8 cellular contexts compared by ENCODE assay signal in genomic region chr1:97919568-97920261, GRCh38. TPM values are rescaled to one million over a fixed set of nuclear protein-coding genes. Genes with fewer than 3 reads are reported as not detected.
DNase-seq lines count a peak whose midpoint lies in the region; ATAC-seq, FAIRE-seq and TF ChIP-seq lines count a peak whose summit lies in the region.

No MANE protein-coding gene starts in this region.

- H3K18ac ChIP-seq in IMR-90 (ENCODE audit: low read depth, low read length) = peak overlapping the region; percentile 89; the same call in 1 of the 2 replicates

- no CpG with 5 or more reads among the region's 7 CpGs for whole genome bisulfite sequencing in IMR-90 (ENCODE audit: extremely low coverage in 2 of 2, insufficient read length in 1 of 2), 2 experiments

- H3K9me3 ChIP-seq in IMR-90 (ENCODE audit: control insufficient read depth, insufficient read depth, low read length) = no peaks in the 10 kb centered on the region

- DNase-seq in BJ (ENCODE audit: low read depth) (no peak), IMR-90 (peak; percentile 53), astrocyte of the spinal cord (ENCODE audit: low read depth, low spot score) (peak; percentile 45), medulla oblongata (ENCODE audit: extremely low spot score) (peak; percentile 46), urothelium cell line (ENCODE audit: low spot score) (no peak), iPS-NIHi11 (ENCODE audit: low spot score) (no peak), left lobe of liver (ENCODE audit: low spot score) (no peak)
- DNase-seq in stimulated activated CD4-positive, alpha-beta T cell treated with anti-CD3 and anti-CD28 coated beads, Interleukin-2, amount 100 ng/mL, for 48 hours = no peak

- no peak for TF ChIP-seq POLR2A in IMR-90 (IDR thresholded peaks at IDR 0.05; ENCODE audit: low read depth, low read length)

- H2BK5ac ChIP-seq in IMR-90 (ENCODE audit: low read depth, low read length, poor library complexity, severe bottlenecking) = peak overlapping the region; percentile 27

- 0 out of 2 replicates have a peak, but pooled peaks cover 2% of the 10 kb centered on the region for H3K4me1 ChIP-seq in IMR-90 (ENCODE audit: control insufficient read depth, insufficient read depth, low read length)

- H4K8ac ChIP-seq in IMR-90 (ENCODE audit: low read depth in 2 of 2, low read length in 2 of 2) = peak overlapping the region in 1 of 2 experiments; percentile 16; a peak in 1 of 4 replicates

- intact Hi-C loops in IMR-90 (cut with micrococcal nuclease) = loop anchor here (5.0 kb wide), 2 partner anchors 78 to 548 kb away; no protein-coding TSS in a partner anchor

- FAIRE-seq in urothelium cell line (lab: Jason Lieb, UNC) = no peak

- peaks cover 4 to 14% of the 10 kb centered on the region in 2 experiments for H3K79me1 ChIP-seq in IMR-90 (ENCODE audit: low read depth in 1 of 2, low read length in 2 of 2)

- peak overlapping the region; percentile 80; the same call in 1 of the 2 replicates for H3K9ac ChIP-seq in IMR-90 (ENCODE audit: low read depth, low read length)

- no peak overlapping the region for H2BK15ac ChIP-seq in IMR-90 (ENCODE audit: low read depth, low read length)

- H2AK5ac ChIP-seq in IMR-90 (ENCODE audit: low read depth, low read length) = no peak overlapping the region

- H3K27me3 ChIP-seq in BJ (ENCODE audit: control insufficient read depth, insufficient read depth, low read length) (no peaks in the 10 kb centered on the region), IMR-90 (ENCODE audit: control insufficient read depth, insufficient read depth, low read length) (no peaks in the 10 kb centered on the region)

- H2AK9ac ChIP-seq in IMR-90 (replicated peaks; ENCODE audit: low read depth, low read length, poor library complexity) = no peak overlapping the region

- H3K4me2 ChIP-seq in IMR-90 (ENCODE audit: low read depth, low read length) = peak overlapping the region; percentile 99

- POLR2A ChIA-PET in BJ (lab: Charles Lee) (interaction anchor here (0.6 to 0.7 kb wide), 3 partner anchors 16 to 720 kb away, joined by 3 to 6 read pairs (median 3); no protein-coding TSS in a partner anchor), IMR-90 (lab: Charles Lee; ENCODE audit: unreplicated experiment) (interaction anchor here (0.6 kb wide), 1 partner anchor 1138 kb away, joined by 7 read pairs; no protein-coding TSS in a partner anchor)

- no peak overlapping the region for H4K91ac ChIP-seq in IMR-90 (ENCODE audit: insufficient read depth, low read depth, low read length)

- in situ Hi-C loops in IMR-90 (cut with MboI; ENCODE audit: low sequenced_read_pairs) (loop anchor here (10.0 kb wide), 1 partner anchor 125 kb away; no protein-coding TSS in a partner anchor), astrocyte of the spinal cord (cut with HindIII; ENCODE audit: low sequenced_read_pairs) (no loop called here)

- no peak overlapping the region for H2BK20ac ChIP-seq in IMR-90 (ENCODE audit: low read depth, low read length)

- no peak overlapping the region for H3K4ac ChIP-seq in IMR-90 (ENCODE audit: low read depth, low read length)

- peak overlapping the region; percentile 33; the same call in 1 of the 2 replicates for H3K56ac ChIP-seq in IMR-90 (ENCODE audit: extremely low read depth, insufficient read depth, low read length)

- TF ChIP-seq CTCF in BJ (IDR thresholded peaks at IDR 0.05; ENCODE audit: insufficient read depth, low read depth, low read length) (no peak), IMR-90 (conservative IDR thresholded peaks at IDR 0.05; ENCODE audit: low read depth, low read length) (no peak), astrocyte of the spinal cord (IDR thresholded peaks at IDR 0.05; ENCODE audit: low read depth, low read length) (no peak)

- H3K36me3 ChIP-seq in BJ (ENCODE audit: control insufficient read depth, insufficient read depth, low read length) (no peaks in the 10 kb centered on the region), IMR-90 (ENCODE audit: control insufficient read depth, insufficient read depth, low read length) (no peaks in the 10 kb centered on the region)

- CTCF ChIA-PET in BJ (lab: Yijun Ruan, JAX) (interaction anchor here (1.5 to 2.0 kb wide), 3 partner anchors 41 to 548 kb away, joined by 3 to 6 read pairs (median 4); no protein-coding TSS in a partner anchor), IMR-90 (lab: Yijun Ruan, JAX) (interaction anchor here (1.0 to 1.2 kb wide), 2 partner anchors 11 to 13 kb away, joined by 4 read pairs; no protein-coding TSS in a partner anchor)

- no peak for TF ChIP-seq RAD21 in IMR-90 (IDR thresholded peaks at IDR 0.05; ENCODE audit: low read length)

- H3K27ac ChIP-seq in IMR-90 (ENCODE audit: insufficient read depth, low read length) = peak overlapping the region; percentile 35; the same call in 1 of the 2 replicates

- no peak overlapping the region for H2AFZ ChIP-seq in IMR-90 (replicated peaks; ENCODE audit: low read length, poor library complexity)

- dilution Hi-C loops in IMR-90 (cut with HindIII; ENCODE audit: low sequenced_read_pairs, unreplicated experiment) = no loop called here

- no peaks in the 10 kb centered on the region for H3K9me1 ChIP-seq in IMR-90 (ENCODE audit: insufficient read depth, low read length)

- H3K23ac ChIP-seq in IMR-90 (ENCODE audit: low read depth, low read length) = no peak overlapping the region; the same call in 1 of the 2 replicates

- H3K14ac ChIP-seq in IMR-90 (replicated peaks; ENCODE audit: low read depth, low read length) = no peak overlapping the region

- H4K5ac ChIP-seq in IMR-90 (ENCODE audit: low read depth, low read length) = no peak overlapping the region; the same call in 1 of the 2 replicates

- H4K20me1 ChIP-seq in IMR-90 (ENCODE audit: insufficient read depth, low read length) = no peaks in the 10 kb centered on the region; the same call in 1 of the 2 replicates

- ATAC-seq in IMR-90 (ENCODE audit: low read depth) (no peak), left lobe of liver (no peak)

- peak overlapping the region; percentile 95 for H3K4me3 ChIP-seq in BJ (ENCODE audit: low read depth, low read length)
- H3K4me3 ChIP-seq in IMR-90 (ENCODE audit: insufficient read depth, low read depth, low read length) = peak overlapping the region; percentile 92
- H3K4me3 ChIP-seq in astrocyte of the spinal cord (ENCODE audit: low read depth, low read length) = peak overlapping the region; percentile 86

- no TSS peak for BruUV-seq in IMR-90 (replicated peaks; lab: Mats Ljungman, UMichigan)

- 0 out of 2 replicates have a peak overlapping the region, but pooled peaks have one; percentile 1 for H2BK120ac ChIP-seq in IMR-90 (ENCODE audit: low read depth, low read length)

TF ChIP-seq in IMR-90, 13 proteins besides CTCF, POLR2A, EP300 and RAD21:
- TF ChIP-seq USF2 (IDR thresholded peaks at IDR 0.05; ENCODE audit: low read depth, low read length) (no peak), ELK1 (IDR thresholded peaks at IDR 0.05; ENCODE audit: borderline replicate concordance, low read depth, low read length) (no peak), CEBPB (IDR thresholded peaks at IDR 0.05; ENCODE audit: low read depth, low read length) (peak; percentile 87), MAFK (IDR thresholded peaks at IDR 0.05; ENCODE audit: low read depth, low read length) (peak; percentile 71)

RNA-seq across cellular contexts. Expression of gene DPYD, which starts 1.1 kb away (rescaled TPM):
- polyA plus RNA-seq in BJ (2011; rRNA removed) = 13.1 and 21.1 TPM in 2 replicates
- 43.8 and 45.5 TPM in 2 replicates for polyA minus RNA-seq in BJ (2011; rRNA and poly(A)+ RNA removed)
- total RNA-seq in IMR-90 (2012; rRNA removed) = 47.3 and 58.3 TPM in 2 replicates
- polyA plus RNA-seq in IMR-90 (2012; rRNA removed) = 7.2 and 9.3 TPM in 2 replicates
- 2.6 and 4.4 TPM in 2 replicates for polyA plus RNA-seq in IMR-90 (2012; cell fraction: cytosol; rRNA removed)
- polyA plus RNA-seq in IMR-90 (2012; cell fraction: nucleus; rRNA removed; ENCODE audit: low replicate concordance) = 1.5 and 8.5 TPM in 2 replicates
- total RNA-seq in left lobe of liver = 43.3 TPM

Comparison
In these comparisons a context has a peak if more than half of its experiments do, and no peak if none do; other contexts are left out.
1. DNase-seq: peak in IMR-90 (single experiment), astrocyte of the spinal cord (single experiment) and medulla oblongata (single experiment); none in BJ (single experiment), urothelium cell line (single experiment), stimulated activated CD4-positive, alpha-beta T cell treated with anti-CD3 and anti-CD28 coated beads, Interleukin-2, amount 100 ng/mL, for 48 hours (0 of 2), iPS-NIHi11 (single experiment) and left lobe of liver (single experiment).
2. Peak in every context shown above with its lines, with median percentiles within 50 percentile points of each other: H3K4me3 ChIP-seq.